Comparison of ENCODE assay signal across 14 cellular contexts in genomic region chr16:73166394-73166971, GRCh38.
DNase-seq lines count a peak whose midpoint lies in the region; ATAC-seq, FAIRE-seq and TF ChIP-seq lines count a peak whose summit lies in the region.
"Had no signal": no experiment of that assay in that cellular context is flagged by ENCODE, and none has a peak within 500 bp of the region (broad histone marks: within the 10 kb centered on the region; RNA-seq: fewer than 3 reads in every experiment).

No MANE protein-coding gene starts in this region.

- peak overlapping the region; percentile 51 for H3K4me2 ChIP-seq in astrocyte (ENCODE audit: low read length)

- no peak for ATAC-seq in stimulated activated naive CD8-positive, alpha-beta T cell treated with anti-CD3 and anti-CD28 coated beads, Interleukin-15, amount 100 ng/mL, for 72 hours
- no peak for ATAC-seq in GM19035 (IDR thresholded peaks at IDR 0.05; ENCODE audit: unreplicated experiment)
- ATAC-seq: activated CD8-positive, alpha-beta T cell treated with anti-CD3 and anti-CD28 coated beads for 36 hours; HCT116; mucosa of descending colon had no signal

- H3K36me3 Mint-ChIP-seq in astrocyte (ENCODE audit: low read depth, unreplicated experiment): no peaks in the 10 kb centered on the region

- H3K9ac ChIP-seq in astrocyte (ENCODE audit: low read length): no peak overlapping the region

- in situ Hi-C loops in KBM-7 (cut with MboI; ENCODE audit: low pct_unique_long_range_greater_than_20kb, low sequenced_read_pairs): no loop called here

- H3K79me2 ChIP-seq in astrocyte (ENCODE audit: insufficient read depth, low read length): no peaks in the 10 kb centered on the region

- H3K9me3 ChIP-seq in astrocyte (ENCODE audit: insufficient read depth, low read depth, low read length): no peaks in the 10 kb centered on the region
- H3K9me3 ChIP-seq: mucosa of descending colon had no signal

- TF ChIP-seq CTCF in astrocyte (IDR thresholded peaks at IDR 0.05; ENCODE audit: insufficient read depth, low read depth, low read length): no peak
- no peak for TF ChIP-seq CTCF in RWPE1 (conservative IDR thresholded peaks at IDR 0.05; ENCODE audit: low read depth)

- FAIRE-seq in astrocyte (lab: Jason Lieb, UNC): no peak

- no peak overlapping the region for H3K27ac Mint-ChIP-seq in astrocyte (ENCODE audit: unreplicated experiment)
- no peak overlapping the region for H3K27ac Mint-ChIP-seq in stimulated activated naive CD8-positive, alpha-beta T cell treated with anti-CD3 and anti-CD28 coated beads, Interleukin-15, amount 100 ng/mL, for 72 hours
- H3K27ac Mint-ChIP-seq: activated CD8-positive, alpha-beta T cell treated with anti-CD3 and anti-CD28 coated beads for 36 hours had no signal

- H3K4me1 Mint-ChIP-seq in astrocyte (ENCODE audit: low read depth, unreplicated experiment): no peaks in the 10 kb centered on the region
- peaks cover 10% of the 10 kb centered on the region for H3K4me1 Mint-ChIP-seq in stimulated activated naive CD8-positive, alpha-beta T cell treated with anti-CD3 and anti-CD28 coated beads, Interleukin-15, amount 100 ng/mL, for 72 hours

- no peak overlapping the region for H2AFZ ChIP-seq in astrocyte (ENCODE audit: low read depth, low read length)

- no peaks in the 10 kb centered on the region for H4K20me1 ChIP-seq in astrocyte (ENCODE audit: insufficient read depth, low read length)

- H3K4me3 Mint-ChIP-seq in astrocyte (ENCODE audit: unreplicated experiment): no peak overlapping the region
- peak overlapping the region; percentile 1 to 13 for H3K4me3 Mint-ChIP-seq in stimulated activated naive CD8-positive, alpha-beta T cell treated with anti-CD3 and anti-CD28 coated beads, Interleukin-15, amount 100 ng/mL, for 72 hours
- H3K4me3 Mint-ChIP-seq: activated CD8-positive, alpha-beta T cell treated with anti-CD3 and anti-CD28 coated beads for 36 hours had no signal

- CTCF ChIA-PET in RWPE1 (lab: Yijun Ruan, JAX): no interaction called here

- no peaks in the 10 kb centered on the region for H3K27me3 ChIP-seq in astrocyte (ENCODE audit: insufficient read depth, low read length)

- peak; percentile 69 for DNase-seq in KBM-7
- no peak for DNase-seq in astrocyte (ENCODE audit: low read depth)
- peak; percentile 36 for DNase-seq in iris pigment epithelial cell (ENCODE audit: low read depth)
- no peak for DNase-seq in stimulated activated naive CD8-positive, alpha-beta T cell treated with anti-CD3 and anti-CD28 coated beads, Interleukin-15, amount 100 ng/mL, for 72 hours
- DNase-seq in RWPE1 (ENCODE audit: low spot score): no peak
- DNase-seq in NCI-H446 (lab: John Stamatoyannopoulos, UW): no peak
- DNase-seq in SW 1271 (lab: John Stamatoyannopoulos, UW): no peak
- DNase-seq: activated CD8-positive, alpha-beta T cell treated with anti-CD3 and anti-CD28 coated beads for 36 hours; DMS79; mucosa of descending colon; NCI-H2029; stimulated activated CD4-positive, alpha-beta T cell treated with anti-CD3 and anti-CD28 coated beads, Interleukin-2, amount 100 ng/mL, for 48 hours had no signal

- H3K9me3 Mint-ChIP-seq in astrocyte (ENCODE audit: unreplicated experiment): no peaks in the 10 kb centered on the region
- no peaks in the 10 kb centered on the region for H3K9me3 Mint-ChIP-seq in stimulated activated naive CD8-positive, alpha-beta T cell treated with anti-CD3 and anti-CD28 coated beads, Interleukin-15, amount 100 ng/mL, for 72 hours
- H3K9me3 Mint-ChIP-seq: activated CD8-positive, alpha-beta T cell treated with anti-CD3 and anti-CD28 coated beads for 36 hours had no signal

- H3K36me3 ChIP-seq in astrocyte (ENCODE audit: insufficient read depth, low read length): no peaks in the 10 kb centered on the region

- H3K27ac ChIP-seq in astrocyte (ENCODE audit: low read depth, low read length) (no peak overlapping the region), RWPE1 (no peak overlapping the region)

- H3K27me3 Mint-ChIP-seq in astrocyte (ENCODE audit: low read depth, unreplicated experiment): peaks cover 2% of the 10 kb centered on the region
- H3K27me3 Mint-ChIP-seq in stimulated activated naive CD8-positive, alpha-beta T cell treated with anti-CD3 and anti-CD28 coated beads, Interleukin-15, amount 100 ng/mL, for 72 hours: no peaks in the 10 kb centered on the region
- H3K27me3 Mint-ChIP-seq: activated CD8-positive, alpha-beta T cell treated with anti-CD3 and anti-CD28 coated beads for 36 hours had no signal

- no peaks in the 10 kb centered on the region for H3K4me1 ChIP-seq in astrocyte (ENCODE audit: insufficient read depth, low read length)

- H3K4me3 ChIP-seq in astrocyte (ENCODE audit: insufficient read depth, low read depth, low read length): peak overlapping the region; percentile 2
- H3K4me3 ChIP-seq: mucosa of descending colon had no signal

- POLR2A ChIA-PET in RWPE1 (lab: Yijun Ruan, JAX; ENCODE audit: low non-redundant PET): no interaction called here

Comparison
In these comparisons a context has a peak if more than half of its experiments do, and no peak if none do; other contexts are left out.
1. DNase-seq: peak in KBM-7 (single experiment) and iris pigment epithelial cell (single experiment); none in astrocyte (single experiment), stimulated activated naive CD8-positive, alpha-beta T cell treated with anti-CD3 and anti-CD28 coated beads, Interleukin-15, amount 100 ng/mL, for 72 hours (0 of 2), RWPE1 (single experiment), NCI-H446 (0 of 2) and SW 1271 (0 of 2).